Comparison of ENCODE assay signal across 28 cellular contexts in the genomic region with DNA sequence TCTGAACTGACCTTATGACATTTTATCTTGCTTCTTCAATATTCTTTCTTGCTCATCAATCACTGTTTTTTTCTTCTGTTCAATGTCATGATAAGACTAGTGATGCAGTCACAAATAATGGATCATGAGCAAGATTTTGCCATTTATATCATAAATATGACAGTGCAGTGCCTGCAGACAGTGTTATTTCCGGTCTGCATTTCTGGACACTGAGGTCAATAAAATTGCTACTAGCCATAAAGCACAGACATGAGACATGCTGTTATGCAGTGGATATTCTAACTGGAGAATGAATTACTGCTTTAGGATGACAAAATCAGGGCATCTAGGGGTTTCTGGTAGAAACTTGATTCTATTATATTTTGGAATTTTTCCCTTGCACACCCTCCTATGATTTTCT.
"Had no signal": no experiment of that assay in that cellular context is flagged by ENCODE, and none has a peak within 500 bp of the region (broad histone marks: within the 10 kb centered on the region; RNA-seq: fewer than 3 reads in every experiment).

No MANE protein-coding gene starts in this region.

- ATAC-seq: activated CD8-positive, alpha-beta memory T cell treated with anti-CD3 and anti-CD28 coated beads, Interleukin-2, amount 10 ng/mL, durations not matched to agents 7 days and 5 days; activated CD8-positive, alpha-beta T cell treated with anti-CD3 and anti-CD28 coated beads for 36 hours; left lung; lower lobe of right lung; naive thymus-derived CD4-positive, alpha-beta T cell; pancreas; sciatic nerve; T-helper 17 cell had no signal

- DNase-seq: activated B cell treated with CpG ODN at 0.5 μM for 24 hours; activated CD4-positive, alpha-beta T cell treated with anti-CD3 and anti-CD28 coated beads, Interleukin-2, amount 50 U/mL, for 1 hour; activated CD8-positive, alpha-beta memory T cell treated with anti-CD3 and anti-CD28 coated beads, Interleukin-2, amount 10 ng/mL, durations not matched to agents 7 days and 5 days; activated CD8-positive, alpha-beta T cell treated with anti-CD3 and anti-CD28 coated beads for 36 hours; activated naive CD4-positive, alpha-beta T cell; activated T-cell treated with anti-CD3 and anti-CD28 coated beads, Interleukin-2, amount 50 U/mL, for 48 hours; anterior cingulate cortex; cortex of kidney; endodermal cell; kidney glomerular epithelial cell; left lung; lower lobe of right lung; naive thymus-derived CD4-positive, alpha-beta T cell; pancreas; retina; stimulated activated CD4-positive, alpha-beta T cell treated with anti-CD3 and anti-CD28 coated beads, Interleukin-15, amount 100 ng/mL, for 24 hours; stimulated activated CD4-positive, alpha-beta T cell treated with anti-CD3 and anti-CD28 coated beads, Interleukin-2, amount 100 ng/mL, for 24 hours; stimulated activated naive CD4-positive, alpha-beta T cell; T-helper 17 cell; testis; transverse colon had no signal

- H3K4me1 ChIP-seq: esophagus muscularis mucosa, left lung, lower lobe of right lung, pancreas, prostate gland, testis, transverse colon had no signal

- H3K4me3 ChIP-seq: esophagus muscularis mucosa, left lung, lower lobe of right lung, pancreas, prostate gland, testis, transverse colon had no signal

- H3K4me3 Mint-ChIP-seq: activated B cell treated with CpG ODN at 0.5 μM for 24 hours; activated CD8-positive, alpha-beta memory T cell treated with anti-CD3 and anti-CD28 coated beads, Interleukin-2, amount 10 ng/mL, durations not matched to agents 7 days and 5 days; activated CD8-positive, alpha-beta T cell treated with anti-CD3 and anti-CD28 coated beads for 36 hours; activated naive CD8-positive, alpha-beta T cell; brain; endodermal cell; naive thymus-derived CD4-positive, alpha-beta T cell; T-helper 17 cell had no signal

- H3K27me3 ChIP-seq: esophagus muscularis mucosa, left lung, pancreas, testis, transverse colon had no signal

- H3K9me3 ChIP-seq: esophagus muscularis mucosa, lower lobe of right lung, pancreas, prostate gland, testis, transverse colon had no signal

- H3K36me3 ChIP-seq: esophagus muscularis mucosa, left lung, lower lobe of right lung, pancreas, prostate gland, transverse colon had no signal

- H3K36me3 Mint-ChIP-seq: activated CD8-positive, alpha-beta memory T cell treated with anti-CD3 and anti-CD28 coated beads, Interleukin-2, amount 10 ng/mL, durations not matched to agents 7 days and 5 days; activated naive CD8-positive, alpha-beta T cell; brain; naive thymus-derived CD4-positive, alpha-beta T cell had no signal

- H3K27ac Mint-ChIP-seq: activated B cell treated with CpG ODN at 0.5 μM for 24 hours; activated CD8-positive, alpha-beta memory T cell treated with anti-CD3 and anti-CD28 coated beads, Interleukin-2, amount 10 ng/mL, durations not matched to agents 7 days and 5 days; activated CD8-positive, alpha-beta T cell treated with anti-CD3 and anti-CD28 coated beads for 36 hours; activated naive CD8-positive, alpha-beta T cell; activated T-helper 2 cell treated with anti-CD3 and anti-CD28 coated beads, Interferon-gamma antibody, Interleukin-2, Interleukin-4, amounts not matched to agents 10 μg/mL and 5 μg/mL and 100 μg/mL, durations not matched to agents 14 hours and 24 hours and 36 hours; brain; endodermal cell; naive thymus-derived CD4-positive, alpha-beta T cell; T-helper 17 cell had no signal

- H3K27me3 Mint-ChIP-seq: activated B cell treated with CpG ODN at 0.5 μM for 24 hours; activated CD8-positive, alpha-beta memory T cell treated with anti-CD3 and anti-CD28 coated beads, Interleukin-2, amount 10 ng/mL, durations not matched to agents 7 days and 5 days; activated CD8-positive, alpha-beta T cell treated with anti-CD3 and anti-CD28 coated beads for 36 hours; activated naive CD8-positive, alpha-beta T cell; brain; naive thymus-derived CD4-positive, alpha-beta T cell; T-helper 17 cell had no signal

- H3K4me1 Mint-ChIP-seq: activated B cell treated with CpG ODN at 0.5 μM for 24 hours; activated CD8-positive, alpha-beta memory T cell treated with anti-CD3 and anti-CD28 coated beads, Interleukin-2, amount 10 ng/mL, durations not matched to agents 7 days and 5 days; endodermal cell; naive thymus-derived CD4-positive, alpha-beta T cell; T-helper 17 cell had no signal

- FAIRE-seq: frontal cortex, pancreas had no signal

- H3K27ac ChIP-seq: esophagus muscularis mucosa, left lung, lower lobe of right lung, pancreas, prostate gland, testis, transverse colon had no signal
